23 cellular contexts compared by ENCODE assay signal in the genomic region with DNA sequence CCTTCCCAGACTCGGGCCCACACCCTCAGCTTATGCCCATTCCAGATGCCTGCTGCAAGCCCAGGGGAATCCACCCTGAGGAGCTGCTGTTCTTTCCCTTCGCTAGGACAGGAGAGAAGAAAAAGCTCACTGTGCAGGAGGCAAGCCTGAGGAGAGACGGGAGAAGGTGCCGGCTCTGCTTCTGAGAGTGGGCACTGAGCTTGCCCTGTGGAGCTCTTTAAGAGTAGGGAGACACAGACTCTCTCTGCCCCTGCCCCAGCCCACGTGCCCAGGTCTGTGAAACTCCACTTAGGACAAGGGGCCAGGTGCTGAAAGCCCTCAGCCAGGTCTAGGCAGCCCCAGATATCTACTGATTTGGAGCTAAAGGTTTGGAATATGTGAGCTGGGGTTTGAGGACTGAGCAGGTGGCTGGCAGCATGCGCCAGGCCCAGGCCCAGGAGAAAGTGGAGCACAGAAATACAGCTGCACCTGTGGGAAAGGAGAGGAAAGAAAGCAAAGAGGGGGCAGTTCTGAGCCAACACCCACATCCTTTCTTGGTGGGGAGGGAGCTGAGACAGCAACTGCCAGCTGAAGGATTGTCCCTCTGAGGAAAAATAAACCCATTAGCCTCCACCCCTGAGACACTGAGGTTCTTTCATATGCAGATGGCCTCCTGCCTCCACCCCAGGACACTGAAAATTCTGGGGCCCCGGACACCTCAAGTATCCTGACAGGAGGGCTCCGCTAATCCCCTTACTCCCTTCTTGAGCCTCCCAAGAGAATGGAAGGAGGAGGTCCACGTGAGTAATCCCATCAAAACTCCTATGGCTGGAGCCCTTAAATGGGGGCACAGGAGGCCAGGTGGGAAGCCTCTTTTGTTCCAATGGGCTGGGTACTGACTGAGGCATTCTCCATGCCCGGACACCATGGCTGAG. TPM values are rescaled to one million over a fixed set of nuclear protein-coding genes. Genes with fewer than 3 reads are reported as not detected.
DNase-seq lines count a peak whose midpoint lies in the region; ATAC-seq, FAIRE-seq and TF ChIP-seq lines count a peak whose summit lies in the region.
"Had no signal": no experiment of that assay in that cellular context is flagged by ENCODE, and none has a peak within 500 bp of the region (broad histone marks: within the 10 kb centered on the region; RNA-seq: fewer than 3 reads in every experiment).

No MANE protein-coding gene starts in this region.

- H3K4me3 ChIP-seq in H7 (ENCODE audit: insufficient read depth, low read depth, low read length): no peak overlapping the region
- peak overlapping the region; percentile 18; the same call in 1 of the 2 replicates for H3K4me3 ChIP-seq in HUES6 (ENCODE audit: low read depth, low read length)
- H3K4me3 ChIP-seq in bronchial epithelial cell (ENCODE audit: low read depth, low read length): no peak overlapping the region
- no peak overlapping the region for H3K4me3 ChIP-seq in kidney (ENCODE audit: low read length in 2 of 2)
- H3K4me3 ChIP-seq: SJCRH30 had no signal

- no peak for ATAC-seq in HG03342 (IDR thresholded peaks at IDR 0.05; ENCODE audit: unreplicated experiment)
- no peak for ATAC-seq in GM18873 (IDR thresholded peaks at IDR 0.05; ENCODE audit: low FRiP score, unreplicated experiment)

- H3K36me3 ChIP-seq in H7 (replicated peaks; ENCODE audit: control insufficient read depth, insufficient read depth, low read length): peaks cover 16% of the 10 kb centered on the region
- H3K36me3 ChIP-seq in HUES6 (ENCODE audit: control insufficient read depth, insufficient read depth, low read length): peaks cover 68% of the 10 kb centered on the region
- peaks cover 17% of the 10 kb centered on the region for H3K36me3 ChIP-seq in bronchial epithelial cell (ENCODE audit: control insufficient read depth, insufficient read depth, low read length)
- peaks cover 0 to 16% of the 10 kb centered on the region in 2 donors for H3K36me3 ChIP-seq in kidney (ENCODE audit: control insufficient read depth in 1 of 2, insufficient read depth in 2 of 2, low read length in 2 of 2)
- H3K36me3 ChIP-seq: SJCRH30 had no signal

- TF ChIP-seq CTCF in bronchial epithelial cell (IDR thresholded peaks at IDR 0.05; ENCODE audit: insufficient read depth, low read length, severe bottlenecking) (no peak), kidney (IDR thresholded peaks at IDR 0.05; ENCODE audit: borderline replicate concordance, extremely low read depth, insufficient read depth) (no peak)

- H3K27me3 ChIP-seq in H7 (ENCODE audit: control insufficient read depth, insufficient read depth, low read length) (no peaks in the 10 kb centered on the region), HUES6 (ENCODE audit: control insufficient read depth, insufficient read depth, low read length) (no peaks in the 10 kb centered on the region), bronchial epithelial cell (ENCODE audit: control insufficient read depth, insufficient read depth, low read length) (no peaks in the 10 kb centered on the region)
- H3K27me3 ChIP-seq: SJCRH30 had no signal

- DNase-seq in H7 (peak; percentile 76), bronchial epithelial cell (ENCODE audit: low read depth) (no peak), kidney (peak; percentile 23), RKO (ENCODE audit: low spot score) (no peak)
- DNase-seq in stimulated activated CD4-positive, alpha-beta T cell treated with anti-CD3 and anti-CD28 coated beads, Interleukin-12 subunit alpha, Interleukin-12 subunit beta, amount 100 ng/mL, for 4 hours: no peak
- DNase-seq: ACHN; C1 segment of cervical spinal cord; CD8-positive, alpha-beta memory T cell; HCEC 1CT; NCI-H1417; NCI-H187 treated with DMSO at 0.1 percent for 48 hours; NCI-H446; NCI-H526 treated with DMSO at 0.1 percent for 48 hours; NK-92 treated with Interleukin-12 subunit alpha and Interleukin-12 subunit beta, amount 100 ng/mL, for 24 hours; SJCRH30 had no signal

- H3K27ac ChIP-seq in HUES6 (ENCODE audit: low read depth, low read length) (no peak overlapping the region), kidney (ENCODE audit: low read depth in 2 of 2, low read length in 2 of 2) (no peak overlapping the region)
- H3K27ac ChIP-seq: KMS-11, RWPE1, SJCRH30 had no signal

- FAIRE-seq in bronchial epithelial cell (lab: Jason Lieb, UNC) (peak; percentile 13), kidney (lab: Jason Lieb, UNC) (no peak)
- FAIRE-seq: D721Med, GM12892, GM18507 had no signal

- intact Hi-C loops in kidney (cut with DNase I): no loop called here

- H3K4me1 ChIP-seq in HUES6 (ENCODE audit: control insufficient read depth, insufficient read depth, low read length) (peaks cover 13% of the 10 kb centered on the region), kidney (ENCODE audit: control insufficient read depth in 1 of 2, insufficient read depth in 1 of 2, low read depth in 1 of 2, low read length in 2 of 2) (no peaks in the 10 kb centered on the region)
- H3K4me1 ChIP-seq: SJCRH30 had no signal

- H3K9me3 ChIP-seq in HUES6 (ENCODE audit: control insufficient read depth, insufficient read depth, low read depth, low read length): peaks cover 5% of the 10 kb centered on the region; the same call in 1 of the 2 replicates
- H3K9me3 ChIP-seq in kidney (ENCODE audit: control insufficient read depth in 1 of 2, low read length in 2 of 2): no peaks in the 10 kb centered on the region
- H3K9me3 ChIP-seq: SJCRH30 had no signal

- H3K9ac ChIP-seq in HUES6 (ENCODE audit: low read length): peak overlapping the region; percentile 8
- H3K9ac ChIP-seq in kidney (ENCODE audit: low read length in 2 of 2): no peak overlapping the region
- H3K9ac ChIP-seq: KMS-11 had no signal

RNA-seq across cellular contexts. Expression of gene POLL, which starts 7.3 kb away (rescaled TPM):
- 24.9 and 25.0 TPM in 2 replicates for total RNA-seq in H7 (2014; rRNA removed; shearing (Covaris generic))
- total RNA-seq in bronchial epithelial cell (8.6 and 8.7 TPM in 2 replicates), kidney (35.2 TPM)
- polyA plus RNA-seq in kidney (ENCODE audit: insufficient read depth, low read depth, low replicate concordance): 27.5 TPM

RNA-seq across cellular contexts. Expression of gene DPCD, which starts 7.4 kb away (rescaled TPM):
- total RNA-seq in H7 (2014; rRNA removed; shearing (Covaris generic)): 33.4 and 48.7 TPM in 2 replicates
- total RNA-seq in bronchial epithelial cell (27.7 and 38.2 TPM in 2 replicates), kidney (26.4 TPM)
- 63.1 TPM for polyA plus RNA-seq in kidney (ENCODE audit: insufficient read depth, low read depth, low replicate concordance)

Comparison
In these comparisons a context has a peak if more than half of its experiments do, and no peak if none do; other contexts are left out.
1. DNase-seq: peak in H7 (single experiment) and kidney (single experiment); none in bronchial epithelial cell (single experiment), stimulated activated CD4-positive, alpha-beta T cell treated with anti-CD3 and anti-CD28 coated beads, Interleukin-12 subunit alpha, Interleukin-12 subunit beta, amount 100 ng/mL, for 4 hours (single experiment) and RKO (single experiment).